ENCODE assay signal across 8 cellular contexts in the genomic region with DNA sequence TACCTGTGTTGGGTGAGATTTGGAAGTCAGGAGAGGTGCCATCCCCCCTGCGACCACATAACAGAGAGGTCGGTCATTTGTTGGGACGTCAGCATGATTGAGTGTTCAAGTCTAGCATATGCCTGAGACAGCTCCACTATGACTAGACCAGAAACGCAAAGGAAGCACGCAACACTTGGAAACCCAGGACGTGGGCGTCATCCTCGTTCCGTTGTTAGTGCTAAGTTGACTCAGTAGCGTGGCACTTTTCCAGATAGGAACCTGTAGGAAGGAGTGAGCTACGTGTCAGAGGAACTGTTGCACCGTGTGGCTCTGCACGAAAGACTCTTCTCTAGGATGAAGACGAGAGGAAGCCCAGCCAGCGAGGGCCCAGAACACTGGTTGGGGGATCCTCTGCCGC.
A peak's percentile ranks its signal among the peaks of the same experiment; 100 is the strongest.
DNase-seq lines count a peak whose midpoint lies in the region; FAIRE-seq and TF ChIP-seq lines count a peak whose summit lies in the region.
"Not testable (repeated sequence)": the region's sequence is repeated elsewhere in the genome, so short reads cannot be mapped to it uniquely, and the experiment has no call there.

No MANE protein-coding gene starts in this region.

- CTCF ChIA-PET in activated CD4-positive, alpha-beta memory T cell treated with anti-CD3 and anti-CD28 coated beads for 36 hours (lab: Charles Lee) = not testable (repeated sequence)
- CTCF ChIA-PET in activated naive CD4-positive, alpha-beta T cell treated with anti-CD3 and anti-CD28 coated beads for 36 hours (lab: Charles Lee) = interaction anchor here (1.1 kb wide), 1 partner anchor 70 kb away, joined by 4 read pairs; no protein-coding TSS in a partner anchor

- H3K36me3 Mint-ChIP-seq in activated CD4-positive, alpha-beta memory T cell treated with anti-CD3 and anti-CD28 coated beads for 36 hours = peaks cover 49% of the 10 kb centered on the region
- peaks cover 57% of the 10 kb centered on the region for H3K36me3 Mint-ChIP-seq in activated naive CD4-positive, alpha-beta T cell treated with anti-CD3 and anti-CD28 coated beads for 36 hours (ENCODE audit: low read depth)

- not testable (repeated sequence) for H3K79me2 ChIP-seq in ACC112 (ENCODE audit: control insufficient read depth, insufficient read depth, low read length, unreplicated experiment)

- not testable (repeated sequence) for H3K36me3 ChIP-seq in ACC112 (ENCODE audit: insufficient read depth, low read length); left ventricle myocardium inferior

- H3K9me3 Mint-ChIP-seq in activated CD4-positive, alpha-beta memory T cell treated with anti-CD3 and anti-CD28 coated beads for 36 hours; activated naive CD4-positive, alpha-beta T cell treated with anti-CD3 and anti-CD28 coated beads for 36 hours: not testable (repeated sequence)

- DNase-seq in RCC 7860 (ENCODE audit: low spot score) (peak; percentile 50), cardiac fibroblast (ENCODE audit: low read depth in 2 of 2) (peak; percentile 63 to 86), stromal cell of bone marrow (ENCODE audit: low read depth) (peak; percentile 1)
- DNase-seq in activated CD4-positive, alpha-beta memory T cell treated with anti-CD3 and anti-CD28 coated beads for 36 hours = peak; percentile 76
- peak; percentile 71 for DNase-seq in activated naive CD4-positive, alpha-beta T cell treated with anti-CD3 and anti-CD28 coated beads for 36 hours
- not testable (repeated sequence) for DNase-seq in left ventricle myocardium inferior
- DNase-seq in stimulated activated CD4-positive, alpha-beta T cell treated with anti-CD3 and anti-CD28 coated beads, Interleukin-1b, Interleukin-23, amount 100 ng/mL, for 48 hours = peak; percentile 58

- H3K27me3 ChIP-seq in ACC112 (ENCODE audit: insufficient read depth, low read length); left ventricle myocardium inferior (ENCODE audit: low read depth): not testable (repeated sequence)

- TF ChIP-seq CTCF in cardiac fibroblast (IDR thresholded peaks at IDR 0.05; ENCODE audit: low read depth, low read length); left ventricle myocardium inferior (IDR thresholded peaks at IDR 0.05; ENCODE audit: borderline replicate concordance): not testable (repeated sequence)

- H2AFZ ChIP-seq in ACC112 (ENCODE audit: low read length, unreplicated experiment) = not testable (repeated sequence)

- H3K4me1 ChIP-seq in ACC112 (ENCODE audit: control insufficient read depth, insufficient read depth, low read length, unreplicated experiment) = not testable (repeated sequence)
- H3K4me1 ChIP-seq in left ventricle myocardium inferior = peaks cover 20% of the 10 kb centered on the region

- intact Hi-C loops in activated CD4-positive, alpha-beta memory T cell treated with anti-CD3 and anti-CD28 coated beads for 36 hours (cut with micrococcal nuclease) = loop anchor here (2.0 to 10.0 kb wide), 4 partner anchors 16 to 532 kb away; no protein-coding TSS in a partner anchor
- intact Hi-C loops in activated naive CD4-positive, alpha-beta T cell treated with anti-CD3 and anti-CD28 coated beads for 36 hours (cut with micrococcal nuclease) = loop anchor here (2.0 to 10.0 kb wide), 3 partner anchors 16 to 472 kb away; no protein-coding TSS in a partner anchor
- intact Hi-C loops in left ventricle myocardium inferior (cut with micrococcal nuclease) = not testable (repeated sequence)

- not testable (repeated sequence) for H3K27me3 Mint-ChIP-seq in activated CD4-positive, alpha-beta memory T cell treated with anti-CD3 and anti-CD28 coated beads for 36 hours; activated naive CD4-positive, alpha-beta T cell treated with anti-CD3 and anti-CD28 coated beads for 36 hours (ENCODE audit: low read depth)

- peak overlapping the region; percentile 96 for H3K27ac Mint-ChIP-seq in activated CD4-positive, alpha-beta memory T cell treated with anti-CD3 and anti-CD28 coated beads for 36 hours
- peak overlapping the region; percentile 92 for H3K27ac Mint-ChIP-seq in activated naive CD4-positive, alpha-beta T cell treated with anti-CD3 and anti-CD28 coated beads for 36 hours

- POLR2A ChIA-PET in activated CD4-positive, alpha-beta memory T cell treated with anti-CD3 and anti-CD28 coated beads for 36 hours (lab: Charles Lee) = interaction anchor here (1.3 kb wide), 1 partner anchor 69 kb away, joined by 3 read pairs; no protein-coding TSS in a partner anchor

- H3K4me3 ChIP-seq in ACC112 (ENCODE audit: low read depth, low read length); cardiac fibroblast (replicated peaks in 1 of 2; ENCODE audit: low read depth in 2 of 2, low read length in 2 of 2); left ventricle myocardium inferior: not testable (repeated sequence)

- H3K27ac ChIP-seq in ACC112 (ENCODE audit: low read depth, low read length) = peak overlapping the region; percentile 56
- peak overlapping the region; percentile 67 for H3K27ac ChIP-seq in left ventricle myocardium inferior (replicated peaks)

- H3K4me3 Mint-ChIP-seq in activated CD4-positive, alpha-beta memory T cell treated with anti-CD3 and anti-CD28 coated beads for 36 hours = peak overlapping the region; percentile 62
- H3K4me3 Mint-ChIP-seq in activated naive CD4-positive, alpha-beta T cell treated with anti-CD3 and anti-CD28 coated beads for 36 hours = peak overlapping the region; percentile 53

- peaks cover 56% of the 10 kb centered on the region for H3K4me1 Mint-ChIP-seq in activated CD4-positive, alpha-beta memory T cell treated with anti-CD3 and anti-CD28 coated beads for 36 hours (ENCODE audit: low read depth)
- H3K4me1 Mint-ChIP-seq in activated naive CD4-positive, alpha-beta T cell treated with anti-CD3 and anti-CD28 coated beads for 36 hours (ENCODE audit: low read depth) = peaks cover 64% of the 10 kb centered on the region

- FAIRE-seq in RCC 7860 (lab: Jason Lieb, UNC) = not testable (repeated sequence)

- H3K9me3 ChIP-seq in left ventricle myocardium inferior (replicated peaks) = not testable (repeated sequence)
